Comparison of ENCODE assay signal across 3 cellular contexts in genomic region chr10:92757720-92758119, GRCh38.
TF ChIP-seq lines count a peak whose summit lies in the region.

No MANE protein-coding gene starts in this region.

TF ChIP-seq in IMR-90, 13 proteins besides CTCF, POLR2A, EP300 and RAD21:
- no peak for TF ChIP-seq MAZ (IDR thresholded peaks at IDR 0.05; ENCODE audit: borderline replicate concordance, low read depth, low read length)

TF ChIP-seq in GM12878, 131 proteins besides CTCF, POLR2A, EP300 and RAD21:
- no peak for TF ChIP-seq STAT1 (conservative IDR thresholded peaks at IDR 0.05)
- no peak for TF ChIP-seq FOXK2 (IDR thresholded peaks at IDR 0.05)
- no peak for TF ChIP-seq EZH2 (IDR thresholded peaks at IDR 0.05; ENCODE audit: borderline replicate concordance, control insufficient read depth, low read depth, low read length)
- no peak for TF ChIP-seq PAX8 (IDR thresholded peaks at IDR 0.05)
- TF ChIP-seq RCOR1 (conservative IDR thresholded peaks at IDR 0.05; ENCODE audit: low read depth, low read length) = no peak

TF ChIP-seq in HepG2, 621 proteins besides CTCF, POLR2A, EP300 and RAD21:
- TF ChIP-seq ZNF225 (CRISPR knock-in tag; IDR thresholded peaks at IDR 0.05) = no peak
- TF ChIP-seq TP53 (CRISPR knock-in tag; conservative IDR thresholded peaks at IDR 0.05) = no peak
- no peak for TF ChIP-seq TOE1 (CRISPR knock-in tag; IDR thresholded peaks at IDR 0.05)
- TF ChIP-seq KDM6A (CRISPR knock-in tag; IDR thresholded peaks at IDR 0.05; ENCODE audit: low read depth) = no peak
- no peak for TF ChIP-seq MBNL3 (CRISPR knock-in tag; conservative IDR thresholded peaks at IDR 0.05)
- TF ChIP-seq SOX6 (IDR thresholded peaks at IDR 0.05) = no peak
- TF ChIP-seq SOX6 (CRISPR knock-in tag; IDR thresholded peaks at IDR 0.05) = no peak
- TF ChIP-seq CEBPG (CRISPR knock-in tag; IDR thresholded peaks at IDR 0.05) = no peak
